1 cellular context compared by ENCODE assay signal in the genomic region with DNA sequence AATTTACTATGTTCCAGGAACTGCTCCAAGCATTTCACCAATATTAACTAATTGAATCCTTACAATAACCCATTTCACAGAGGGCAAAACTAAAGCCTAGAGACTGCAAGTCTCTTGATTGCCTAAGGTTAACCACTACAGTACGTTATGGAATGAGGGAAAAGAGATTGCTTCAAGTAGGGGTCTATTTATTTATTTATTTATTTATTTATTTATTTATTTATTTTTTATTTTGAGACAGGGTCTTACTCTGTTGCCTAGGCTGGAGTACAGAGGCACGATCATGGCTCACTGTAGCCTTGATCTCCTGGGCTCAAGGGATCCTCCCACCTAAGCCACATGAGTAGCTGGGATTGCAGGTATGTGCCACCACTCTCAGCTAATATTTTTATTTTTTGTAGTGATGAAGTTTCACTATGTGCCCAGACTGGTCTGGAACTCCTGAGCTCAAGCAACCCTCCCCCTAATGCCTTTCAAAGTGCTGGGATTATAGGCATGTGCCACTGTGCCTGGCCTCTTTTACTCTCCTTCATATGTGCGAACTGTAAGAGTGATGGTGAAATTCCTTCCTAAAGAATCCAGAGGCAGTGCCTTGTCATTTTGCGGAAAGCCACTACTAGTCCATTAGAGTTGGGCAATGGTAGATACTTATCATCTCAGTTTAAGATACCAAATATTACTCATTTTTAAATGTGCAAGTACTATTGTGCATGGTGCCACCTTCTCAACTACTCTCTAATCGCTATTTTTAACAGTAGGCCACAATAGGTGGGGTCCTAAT.
TF ChIP-seq lines count a peak whose summit lies in the region.

No MANE protein-coding gene starts in this region.

TF ChIP-seq in HEK293, 187 proteins besides CTCF, POLR2A, EP300 and RAD21 (continued from another document):
- TF ChIP-seq, protein P1, sequence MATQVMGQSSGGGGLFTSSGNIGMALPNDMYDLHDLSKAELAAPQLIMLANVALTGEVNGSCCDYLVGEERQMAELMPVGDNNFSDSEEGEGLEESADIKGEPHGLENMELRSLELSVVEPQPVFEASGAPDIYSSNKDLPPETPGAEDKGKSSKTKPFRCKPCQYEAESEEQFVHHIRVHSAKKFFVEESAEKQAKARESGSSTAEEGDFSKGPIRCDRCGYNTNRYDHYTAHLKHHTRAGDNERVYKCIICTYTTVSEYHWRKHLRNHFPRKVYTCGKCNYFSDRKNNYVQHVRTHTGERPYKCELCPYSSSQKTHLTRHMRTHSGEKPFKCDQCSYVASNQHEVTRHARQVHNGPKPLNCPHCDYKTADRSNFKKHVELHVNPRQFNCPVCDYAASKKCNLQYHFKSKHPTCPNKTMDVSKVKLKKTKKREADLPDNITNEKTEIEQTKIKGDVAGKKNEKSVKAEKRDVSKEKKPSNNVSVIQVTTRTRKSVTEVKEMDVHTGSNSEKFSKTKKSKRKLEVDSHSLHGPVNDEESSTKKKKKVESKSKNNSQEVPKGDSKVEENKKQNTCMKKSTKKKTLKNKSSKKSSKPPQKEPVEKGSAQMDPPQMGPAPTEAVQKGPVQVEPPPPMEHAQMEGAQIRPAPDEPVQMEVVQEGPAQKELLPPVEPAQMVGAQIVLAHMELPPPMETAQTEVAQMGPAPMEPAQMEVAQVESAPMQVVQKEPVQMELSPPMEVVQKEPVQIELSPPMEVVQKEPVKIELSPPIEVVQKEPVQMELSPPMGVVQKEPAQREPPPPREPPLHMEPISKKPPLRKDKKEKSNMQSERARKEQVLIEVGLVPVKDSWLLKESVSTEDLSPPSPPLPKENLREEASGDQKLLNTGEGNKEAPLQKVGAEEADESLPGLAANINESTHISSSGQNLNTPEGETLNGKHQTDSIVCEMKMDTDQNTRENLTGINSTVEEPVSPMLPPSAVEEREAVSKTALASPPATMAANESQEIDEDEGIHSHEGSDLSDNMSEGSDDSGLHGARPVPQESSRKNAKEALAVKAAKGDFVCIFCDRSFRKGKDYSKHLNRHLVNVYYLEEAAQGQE (tag by site-specific recombination; IDR thresholded peaks at IDR 0.05), result peak; percentile 62
- TF ChIP-seq ZNF548 (tag by site-specific recombination; IDR thresholded peaks at IDR 0.05), result no peak
- TF ChIP-seq ZNF292 (tag by site-specific recombination; IDR thresholded peaks at IDR 0.05; ENCODE audit: borderline replicate concordance, low read depth), result peak; percentile 41; the same call in 1 of the 2 replicates
- TF ChIP-seq, protein P2, sequence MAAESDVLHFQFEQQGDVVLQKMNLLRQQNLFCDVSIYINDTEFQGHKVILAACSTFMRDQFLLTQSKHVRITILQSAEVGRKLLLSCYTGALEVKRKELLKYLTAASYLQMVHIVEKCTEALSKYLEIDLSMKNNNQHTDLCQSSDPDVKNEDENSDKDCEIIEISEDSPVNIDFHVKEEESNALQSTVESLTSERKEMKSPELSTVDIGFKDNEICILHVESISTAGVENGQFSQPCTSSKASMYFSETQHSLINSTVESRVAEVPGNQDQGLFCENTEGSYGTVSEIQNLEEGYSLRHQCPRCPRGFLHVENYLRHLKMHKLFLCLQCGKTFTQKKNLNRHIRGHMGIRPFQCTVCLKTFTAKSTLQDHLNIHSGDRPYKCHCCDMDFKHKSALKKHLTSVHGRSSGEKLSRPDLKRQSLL (tag by site-specific recombination; IDR thresholded peaks at IDR 0.05), result no peak
- peak; percentile 91 for TF ChIP-seq ZNF394 (tag by site-specific recombination; IDR thresholded peaks at IDR 0.05; ENCODE audit: borderline replicate concordance)
- peak; percentile 77 for TF ChIP-seq ZBTB8A (tag by site-specific recombination; IDR thresholded peaks at IDR 0.05)
- peak; percentile 84 for TF ChIP-seq ZNF266 (tag by site-specific recombination; IDR thresholded peaks at IDR 0.05; ENCODE audit: low read depth)
- TF ChIP-seq ZXDB (tag by site-specific recombination; IDR thresholded peaks at IDR 0.05), result peak; percentile 54; the same call in 1 of the 2 replicates
- no peak for TF ChIP-seq KLF1 (tag by site-specific recombination; IDR thresholded peaks at IDR 0.05)
- TF ChIP-seq ZNF660 (tag by site-specific recombination; IDR thresholded peaks at IDR 0.05), result no peak
- TF ChIP-seq, protein P3, sequence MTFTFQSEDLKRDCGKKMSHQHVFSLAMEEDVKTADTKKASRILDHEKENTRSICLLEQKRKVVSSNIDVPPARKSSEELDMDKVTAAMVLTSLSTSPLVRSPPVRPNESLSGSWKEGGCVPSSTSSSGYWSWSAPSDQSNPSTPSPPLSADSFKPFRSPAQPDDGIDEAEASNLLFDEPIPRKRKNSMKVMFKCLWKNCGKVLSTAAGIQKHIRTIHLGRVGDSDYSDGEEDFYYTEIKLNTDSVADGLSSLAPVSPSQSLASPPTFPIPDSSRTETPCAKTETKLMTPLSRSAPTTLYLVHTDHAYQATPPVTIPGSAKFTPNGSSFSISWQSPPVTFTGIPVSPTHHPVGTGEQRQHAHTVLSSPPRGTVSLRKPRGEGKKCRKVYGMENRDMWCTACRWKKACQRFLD (tag by site-specific recombination; IDR thresholded peaks at IDR 0.05), result 0 out of 2 replicates have a peak, but pooled peaks have one; percentile 18
- TF ChIP-seq ZNF692 (tag by site-specific recombination; IDR thresholded peaks at IDR 0.05), result no peak
- TF ChIP-seq ZNF169 (tag by site-specific recombination; IDR thresholded peaks at IDR 0.05), result no peak
- peak; percentile 54; the same call in 1 of the 2 replicates for TF ChIP-seq ZNF501 (tag by site-specific recombination; IDR thresholded peaks at IDR 0.05)
- TF ChIP-seq ZNF510 (tag by site-specific recombination; IDR thresholded peaks at IDR 0.05; ENCODE audit: insufficient replicate concordance), result peak; percentile 71
- TF ChIP-seq FEZF1 (tag by site-specific recombination; IDR thresholded peaks at IDR 0.05), result no peak; the same call in 1 of the 2 replicates
- peak; percentile 47; the same call in 1 of the 2 replicates for TF ChIP-seq ZNF664 (tag by site-specific recombination; IDR thresholded peaks at IDR 0.05)
- TF ChIP-seq ZNF433 (tag by site-specific recombination; IDR thresholded peaks at IDR 0.05; ENCODE audit: low read depth), result 0 out of 2 replicates have a peak, but pooled peaks have one; percentile 35
- peak; percentile 38 for TF ChIP-seq ZNF529 (tag by site-specific recombination; IDR thresholded peaks at IDR 0.05; ENCODE audit: insufficient replicate concordance)
- TF ChIP-seq ZBTB11 (tag by site-specific recombination; conservative IDR thresholded peaks at IDR 0.05; ENCODE audit: low read depth), result peak; percentile 80
- no peak for TF ChIP-seq ZNF335 (tag by site-specific recombination; conservative IDR thresholded peaks at IDR 0.05)
- TF ChIP-seq ZBTB7A (tag by site-specific recombination; IDR thresholded peaks at IDR 0.05; ENCODE audit: low read depth), result no peak
- peak; percentile 34 for TF ChIP-seq ZNF654 (tag by site-specific recombination; IDR thresholded peaks at IDR 0.05; ENCODE audit: low read depth)
- no peak for TF ChIP-seq RBAK (tag by site-specific recombination; IDR thresholded peaks at IDR 0.05)
- TF ChIP-seq, protein P4, sequence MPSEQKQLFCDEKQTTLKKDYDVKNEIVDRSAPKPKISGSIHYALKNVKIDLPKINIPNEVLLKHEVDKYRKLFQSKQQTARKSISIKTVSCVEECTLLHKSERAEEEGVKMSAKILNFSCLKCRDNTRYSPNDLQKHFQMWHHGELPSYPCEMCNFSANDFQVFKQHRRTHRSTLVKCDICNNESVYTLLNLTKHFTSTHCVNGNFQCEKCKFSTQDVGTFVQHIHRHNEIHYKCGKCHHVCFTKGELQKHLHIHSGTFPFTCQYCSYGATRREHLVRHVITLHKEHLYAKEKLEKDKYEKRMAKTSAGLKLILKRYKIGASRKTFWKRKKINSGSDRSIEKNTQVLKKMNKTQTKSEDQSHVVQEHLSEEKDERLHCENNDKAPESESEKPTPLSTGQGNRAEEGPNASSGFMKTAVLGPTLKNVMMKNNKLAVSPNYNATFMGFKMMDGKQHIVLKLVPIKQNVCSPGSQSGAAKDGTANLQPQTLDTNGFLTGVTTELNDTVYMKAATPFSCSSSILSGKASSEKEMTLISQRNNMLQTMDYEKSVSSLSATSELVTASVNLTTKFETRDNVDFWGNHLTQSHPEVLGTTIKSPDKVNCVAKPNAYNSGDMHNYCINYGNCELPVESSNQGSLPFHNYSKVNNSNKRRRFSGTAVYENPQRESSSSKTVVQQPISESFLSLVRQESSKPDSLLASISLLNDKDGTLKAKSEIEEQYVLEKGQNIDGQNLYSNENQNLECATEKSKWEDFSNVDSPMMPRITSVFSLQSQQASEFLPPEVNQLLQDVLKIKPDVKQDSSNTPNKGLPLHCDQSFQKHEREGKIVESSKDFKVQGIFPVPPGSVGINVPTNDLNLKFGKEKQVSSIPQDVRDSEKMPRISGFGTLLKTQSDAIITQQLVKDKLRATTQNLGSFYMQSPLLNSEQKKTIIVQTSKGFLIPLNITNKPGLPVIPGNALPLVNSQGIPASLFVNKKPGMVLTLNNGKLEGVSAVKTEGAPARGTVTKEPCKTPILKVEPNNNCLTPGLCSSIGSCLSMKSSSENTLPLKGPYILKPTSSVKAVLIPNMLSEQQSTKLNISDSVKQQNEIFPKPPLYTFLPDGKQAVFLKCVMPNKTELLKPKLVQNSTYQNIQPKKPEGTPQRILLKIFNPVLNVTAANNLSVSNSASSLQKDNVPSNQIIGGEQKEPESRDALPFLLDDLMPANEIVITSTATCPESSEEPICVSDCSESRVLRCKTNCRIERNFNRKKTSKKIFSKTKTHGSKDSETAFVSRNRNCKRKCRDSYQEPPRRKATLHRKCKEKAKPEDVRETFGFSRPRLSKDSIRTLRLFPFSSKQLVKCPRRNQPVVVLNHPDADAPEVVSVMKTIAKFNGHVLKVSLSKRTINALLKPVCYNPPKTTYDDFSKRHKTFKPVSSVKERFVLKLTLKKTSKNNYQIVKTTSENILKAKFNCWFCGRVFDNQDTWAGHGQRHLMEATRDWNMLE (tag by site-specific recombination; conservative IDR thresholded peaks at IDR 0.05; ENCODE audit: low read depth), result peak; percentile 89
- TF ChIP-seq ZNF426 (tag by site-specific recombination; IDR thresholded peaks at IDR 0.05), result peak; percentile 85
- TF ChIP-seq ZNF558 (tag by site-specific recombination; IDR thresholded peaks at IDR 0.05), result peak; percentile 37; the same call in 1 of the 2 replicates
- TF ChIP-seq ZNF560 (tag by site-specific recombination; IDR thresholded peaks at IDR 0.05; ENCODE audit: borderline replicate concordance), result peak; percentile 83; the same call in 1 of the 2 replicates
- TF ChIP-seq KLF8 (tag by site-specific recombination; IDR thresholded peaks at IDR 0.05), result no peak
- TF ChIP-seq ZNF623 (tag by site-specific recombination; IDR thresholded peaks at IDR 0.05), result peak; percentile 77
TF ChIP-seq in HEK293: peak in this region for 24.
